Comparison of ENCODE assay signal across 8 cellular contexts in the genomic region with DNA sequence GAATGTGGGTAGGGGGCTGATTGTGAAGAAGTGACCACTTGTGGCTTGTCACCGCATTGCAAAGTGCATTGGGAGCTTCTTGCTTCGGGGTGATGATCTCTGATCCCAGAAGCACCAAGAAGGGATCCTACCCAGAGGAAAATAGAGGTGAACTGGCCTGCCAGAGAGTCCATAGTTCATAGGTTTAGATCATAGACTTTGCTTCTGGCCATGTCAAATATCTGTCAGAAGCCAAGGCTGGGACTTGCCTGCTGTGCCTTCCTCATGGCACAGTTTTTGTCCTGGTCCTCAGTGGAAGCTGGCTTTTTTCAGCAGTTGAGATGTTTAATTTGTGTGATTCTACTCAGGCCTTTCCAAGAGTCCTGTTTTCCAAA. TPM values are rescaled to one million over a fixed set of nuclear protein-coding genes. Genes with fewer than 3 reads are reported as not detected.
DNase-seq lines count a peak whose midpoint lies in the region; ATAC-seq and TF ChIP-seq lines count a peak whose summit lies in the region.

No MANE protein-coding gene starts in this region.

- TF ChIP-seq CTCF in CD14-positive monocyte (IDR thresholded peaks at IDR 0.05) (no peak), Loucy (conservative IDR thresholded peaks at IDR 0.05; ENCODE audit: low read length) (no peak), neural progenitor cell (IDR thresholded peaks at IDR 0.05) (peak; percentile 13)

- no peak overlapping the region for H3K27ac ChIP-seq in neural progenitor cell

- DNase-seq in CD14-positive monocyte (ENCODE audit: low spot score) (no peak), neural progenitor cell (ENCODE audit: low spot score) (no peak), NCI-H1417 (lab: John Stamatoyannopoulos, UW) (no peak), GM19240 (ENCODE audit: insufficient read length, low spot score) (no peak), RKO (ENCODE audit: low spot score) (no peak)
- DNase-seq in effector memory CD8-positive, alpha-beta T cell: no peak

- H4K20me1 ChIP-seq in Loucy (ENCODE audit: insufficient read depth, low read length, poor library complexity, severe bottlenecking) (peaks cover 22% of the 10 kb centered on the region), neural progenitor cell (ENCODE audit: low read depth) (peaks cover 36% of the 10 kb centered on the region)

- H3K27me3 Mint-ChIP-seq in CD14-positive monocyte (ENCODE audit: low read depth in 3 of 3): no peaks in the 10 kb centered on the region
- H3K27me3 Mint-ChIP-seq in effector memory CD8-positive, alpha-beta T cell: no peaks in the 10 kb centered on the region
- peaks cover 7% of the 10 kb centered on the region for H3K27me3 Mint-ChIP-seq in neural progenitor cell (ENCODE audit: insufficient read depth, low read depth)

- H3K4me1 ChIP-seq in Loucy (ENCODE audit: insufficient read depth, low read length, poor library complexity, severe bottlenecking) (peaks cover 34% of the 10 kb centered on the region), neural progenitor cell (peaks cover 15% of the 10 kb centered on the region)

- H3K27ac Mint-ChIP-seq in CD14-positive monocyte: peak overlapping the region; percentile 85 to 98 (median 92)
- peak overlapping the region; percentile 89 to 94 for H3K27ac Mint-ChIP-seq in effector memory CD8-positive, alpha-beta T cell
- H3K27ac Mint-ChIP-seq in neural progenitor cell: no peak overlapping the region

- no peak overlapping the region for H2AFZ ChIP-seq in Loucy (ENCODE audit: low read length)
- no peak overlapping the region for H2AFZ ChIP-seq in neural progenitor cell (replicated peaks)

- H3K27me3 ChIP-seq in Loucy (ENCODE audit: insufficient read depth, low read length, poor library complexity, severe bottlenecking) (no peaks in the 10 kb centered on the region), neural progenitor cell (no peaks in the 10 kb centered on the region)

- H3K4me3 Mint-ChIP-seq in CD14-positive monocyte (peak overlapping the region; percentile 88 to 97), neural progenitor cell (peak overlapping the region; percentile 99)
- H3K4me3 Mint-ChIP-seq in effector memory CD8-positive, alpha-beta T cell: peak overlapping the region; percentile 95 to 96

- no peak for ATAC-seq in effector memory CD8-positive, alpha-beta T cell (replicated peaks)
- ATAC-seq in HG03139 (IDR thresholded peaks at IDR 0.05; ENCODE audit: unreplicated experiment): no peak

- H3K9me3 ChIP-seq in Loucy (ENCODE audit: insufficient read depth, low read depth, low read length): no peaks in the 10 kb centered on the region
- no peaks in the 10 kb centered on the region for H3K9me3 ChIP-seq in neural progenitor cell (ENCODE audit: low read depth)

- intact Hi-C loops in CD14-positive monocyte (cut with micrococcal nuclease): loop anchor here (2.0 to 5.0 kb wide), 2 partner anchors 24 to 44 kb away; partner anchors contain the start of genes NDST2 (in 1 of the 2) and SEC24C (in 1 of the 2)

- H3F3A ChIP-seq in Loucy (ENCODE audit: low read depth) (no peaks in the 10 kb centered on the region), neural progenitor cell (ENCODE audit: low read depth) (peaks cover 36% of the 10 kb centered on the region)

- H3K79me2 ChIP-seq in Loucy (ENCODE audit: insufficient read depth, low read length) (peaks cover 62% of the 10 kb centered on the region), neural progenitor cell (ENCODE audit: low read depth) (peaks cover 56% of the 10 kb centered on the region)

- peak overlapping the region; percentile 89 for H3K4me3 ChIP-seq in Loucy (ENCODE audit: low read length, poor library complexity, severe bottlenecking)
- H3K4me3 ChIP-seq in neural progenitor cell: peak overlapping the region; percentile 84

- H3K4me1 Mint-ChIP-seq in CD14-positive monocyte (peaks cover 22% of the 10 kb centered on the region), neural progenitor cell (peaks cover 33% of the 10 kb centered on the region)
- peaks cover 33 to 35% of the 10 kb centered on the region in 2 donors for H3K4me1 Mint-ChIP-seq in effector memory CD8-positive, alpha-beta T cell (ENCODE audit: low read depth in 2 of 2)

- H3K9me2 ChIP-seq in Loucy (replicated peaks; ENCODE audit: low read depth, low read length): no peaks in the 10 kb centered on the region

- peaks cover 29 to 34% of the 10 kb centered on the region in 2 donors for H3K36me3 Mint-ChIP-seq in CD14-positive monocyte
- H3K36me3 Mint-ChIP-seq in effector memory CD8-positive, alpha-beta T cell (ENCODE audit: insufficient read depth): peaks cover 52% of the 10 kb centered on the region
- peaks cover 7% of the 10 kb centered on the region for H3K36me3 Mint-ChIP-seq in neural progenitor cell

- H3K4me2 ChIP-seq in Loucy (ENCODE audit: low read depth, low read length, poor library complexity, severe bottlenecking) (peak overlapping the region; percentile 95), neural progenitor cell (peak overlapping the region; percentile 95)

- peak overlapping the region; percentile 79 for H3K9ac ChIP-seq in Loucy (ENCODE audit: low read depth, low read length, poor library complexity, severe bottlenecking)
- peak overlapping the region; percentile 67 for H3K9ac ChIP-seq in neural progenitor cell

- H3K9me3 Mint-ChIP-seq in CD14-positive monocyte: peaks cover 0 to 2% (median 0%) of the 10 kb centered on the region in 7 donors
- H3K9me3 Mint-ChIP-seq in effector memory CD8-positive, alpha-beta T cell: no peaks in the 10 kb centered on the region
- H3K9me3 Mint-ChIP-seq in neural progenitor cell: no peaks in the 10 kb centered on the region

- H3K36me3 ChIP-seq in Loucy (ENCODE audit: insufficient read depth, low read length) (peaks cover 24% of the 10 kb centered on the region; the same call in 1 of the 2 replicates), neural progenitor cell (no peaks in the 10 kb centered on the region)

RNA-seq across cellular contexts. Expression of gene ZSWIM8, which starts 1.1 kb away (rescaled TPM):
- 10 to 100 TPM in 1 of 2 donors, 1 to 10 TPM in 1; 7.8 to 19.2 TPM for polyA plus RNA-seq in CD14-positive monocyte
- 30.5 and 38.1 TPM in 2 replicates for total RNA-seq in neural progenitor cell (ENCODE audit: low replicate concordance)

RNA-seq across cellular contexts. Expression of gene CHCHD1, which starts 4.7 kb away (rescaled TPM):
- 10 to 100 TPM; 72.3 to 85.0 TPM for polyA plus RNA-seq in CD14-positive monocyte
- total RNA-seq in neural progenitor cell (ENCODE audit: low replicate concordance): 51.3 and 66.7 TPM in 2 replicates

RNA-seq across cellular contexts. Expression of gene NDST2, which starts 24.9 kb away (rescaled TPM):
- polyA plus RNA-seq in CD14-positive monocyte: 10 to 100 TPM; 22.7 to 25.6 TPM
- total RNA-seq in neural progenitor cell (ENCODE audit: low replicate concordance): 12.4 and 32.1 TPM in 2 replicates

RNA-seq across cellular contexts. Expression of gene SEC24C, which starts 42.3 kb away (rescaled TPM):
- 10 to 100 TPM; 25.7 to 44.8 TPM for polyA plus RNA-seq in CD14-positive monocyte
- 36.0 and 50.4 TPM in 2 replicates for total RNA-seq in neural progenitor cell (ENCODE audit: low replicate concordance)
